29 cellular contexts compared by ENCODE assay signal in genomic region chr10:68275600-68276126, GRCh38. TPM values are rescaled to one million over a fixed set of nuclear protein-coding genes. Genes with fewer than 3 reads are reported as not detected.
"Had no signal": no experiment of that assay in that cellular context is flagged by ENCODE, and none has a peak within 500 bp of the region (broad histone marks: within the 10 kb centered on the region; RNA-seq: fewer than 3 reads in every experiment).

No MANE protein-coding gene starts in this region.

- DNase-seq: stimulated activated CD4-positive, alpha-beta T cell treated with anti-CD3 and anti-CD28 coated beads, Interleukin-2, amount 100 ng/mL, for 48 hours; stimulated activated CD4-positive, alpha-beta T cell treated with anti-CD3 and anti-CD28 coated beads, Interleukin-4, amount 100 ng/mL, for 1 hour; stimulated activated CD4-positive, alpha-beta T cell treated with anti-CD3 and anti-CD28 coated beads, Interleukin-4, amount 100 ng/mL, for 24 hours; stimulated activated CD4-positive, alpha-beta T cell treated with anti-CD3 and anti-CD28 coated beads, Interleukin-4, amount 100 ng/mL, for 4 hours; stimulated activated CD8-positive, alpha-beta memory T cell treated with anti-CD3 and anti-CD28 coated beads, Interleukin-4, amount 100 ng/mL, for 48 hours; stimulated activated naive B cell treated with anti-CD40 and anti-IgM and Interleukin-4, amounts not matched to agents 10 μg/mL and 1 μg/mL and 100 μg/mL, for 72 hours; stimulated activated naive CD4-positive, alpha-beta T cell; stimulated activated naive CD4-positive, alpha-beta T cell treated with Interleukin-2 at 50 U/mL for 16 hours; stimulated activated naive CD8-positive, alpha-beta T cell treated with anti-CD3 and anti-CD28 coated beads, Interleukin-15, amount 100 ng/mL, for 72 hours; stimulated activated naive CD8-positive, alpha-beta T cell treated with anti-CD3 and anti-CD28 coated beads, Interleukin-15, Interleukin-2, amounts not matched to agents 100 U/mL and 50 U/mL, for 24 hours; stomach; substantia nigra; testis; thyroid gland; tibial artery; transverse colon; trophoblast cell; upper lobe of left lung; upper lobe of right lung; uterus had no signal

- H3K4me3 ChIP-seq: stomach, suprapubic skin, testis, thoracic aorta, thyroid gland, tibial artery, tibial nerve, transverse colon, upper lobe of left lung, upper lobe of right lung, uterus, vagina had no signal

- H3K4me1 ChIP-seq: suprapubic skin, thyroid gland, tibial artery, tibial nerve, transverse colon, upper lobe of left lung, upper lobe of right lung, uterus, vagina had no signal

- H3K27ac ChIP-seq: stomach, suprapubic skin, testis, thoracic aorta, thyroid gland, tibial artery, tibial nerve, transverse colon, upper lobe of left lung, upper lobe of right lung, uterus, vagina had no signal

- H3K27me3 ChIP-seq: stomach, suprapubic skin, testis, thyroid gland, tibial artery, tibial nerve, transverse colon, upper lobe of left lung, upper lobe of right lung, uterus, vagina had no signal

- ATAC-seq: stimulated activated memory B cell treated with anti-CD40 and anti-IgM and Interleukin-4, amounts not matched to agents 10 μg/mL and 1 μg/mL and 100 μg/mL, for 72 hours; stimulated activated naive B cell treated with anti-CD40 and anti-IgM and Interleukin-4, amounts not matched to agents 10 μg/mL and 1 μg/mL and 100 μg/mL, for 72 hours; stimulated activated naive CD8-positive, alpha-beta T cell treated with anti-CD3 and anti-CD28 coated beads, Interleukin-15, amount 100 ng/mL, for 72 hours; upper lobe of right lung had no signal

- H3K9me3 ChIP-seq: suprapubic skin, testis, thoracic aorta, thyroid gland, upper lobe of right lung, uterus, vagina had no signal

- H3K36me3 ChIP-seq: stomach, suprapubic skin, thoracic aorta, thyroid gland, tibial artery, transverse colon, upper lobe of left lung, upper lobe of right lung, uterus, vagina had no signal

- FAIRE-seq: urothelium cell line had no signal

RNA-seq across cellular contexts. Expression of gene ATOH7, which starts 43.8 kb away (rescaled TPM):
- total RNA-seq: stomach, subcutaneous adipose tissue, suprapubic skin, thoracic aorta, thyroid gland, upper lobe of left lung, upper lobe of right lung, ureter, urinary bladder, uterus, vagina had no signal
